ENCODE assay signal across 15 cellular contexts in the genomic region with DNA sequence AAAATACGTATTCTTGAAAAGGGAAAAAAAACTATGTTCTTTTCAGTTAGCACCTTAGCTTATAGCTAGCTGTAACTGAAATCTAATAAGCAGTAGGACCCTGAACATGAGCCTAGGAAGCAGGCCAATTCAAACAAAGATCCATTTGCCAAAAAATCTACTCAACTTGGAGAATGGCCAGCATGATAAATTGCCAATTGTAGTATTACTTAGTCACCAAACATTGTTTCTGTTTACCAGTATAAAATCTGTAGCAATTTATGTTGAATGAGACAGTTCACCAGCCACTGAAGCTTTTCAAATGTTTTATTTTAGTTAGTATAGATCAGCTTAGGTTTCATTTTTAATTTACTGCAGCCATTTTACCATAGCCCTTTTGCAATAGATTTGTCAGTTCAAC.
DNase-seq lines count a peak whose midpoint lies in the region; ATAC-seq, FAIRE-seq and TF ChIP-seq lines count a peak whose summit lies in the region.
"Had no signal": no experiment of that assay in that cellular context is flagged by ENCODE, and none has a peak within 500 bp of the region (broad histone marks: within the 10 kb centered on the region; RNA-seq: fewer than 3 reads in every experiment).

No MANE protein-coding gene starts in this region.

- H3K4me3 Mint-ChIP-seq in astrocyte (ENCODE audit: unreplicated experiment): no peak overlapping the region
- H3K4me3 Mint-ChIP-seq in CD14-positive monocyte: no peak overlapping the region
- H3K4me3 Mint-ChIP-seq: activated B cell treated with CpG ODN at 0.5 μM for 24 hours had no signal

- H3K9ac ChIP-seq in astrocyte (ENCODE audit: low read length): no peak overlapping the region
- H3K9ac ChIP-seq: GM23248 had no signal

- H3K36me3 Mint-ChIP-seq in astrocyte (ENCODE audit: low read depth, unreplicated experiment): no peaks in the 10 kb centered on the region
- no peaks in the 10 kb centered on the region for H3K36me3 Mint-ChIP-seq in CD14-positive monocyte

- no peaks in the 10 kb centered on the region for H4K20me1 ChIP-seq in astrocyte (ENCODE audit: insufficient read depth, low read length)

- H3K9me3 ChIP-seq in A549 (no peaks in the 10 kb centered on the region), astrocyte (ENCODE audit: insufficient read depth, low read depth, low read length) (no peaks in the 10 kb centered on the region), MG63 (peaks cover 9% of the 10 kb centered on the region)
- H3K9me3 ChIP-seq: vagina had no signal

- H3K36me3 ChIP-seq in astrocyte (ENCODE audit: insufficient read depth, low read length) (no peaks in the 10 kb centered on the region), MG63 (peaks cover 13% of the 10 kb centered on the region)
- H3K36me3 ChIP-seq: vagina had no signal

- H3K9me3 Mint-ChIP-seq in astrocyte (ENCODE audit: unreplicated experiment): peaks cover 2% of the 10 kb centered on the region
- peaks cover 0 to 1% (median 0%) of the 10 kb centered on the region in 7 donors for H3K9me3 Mint-ChIP-seq in CD14-positive monocyte
- H3K9me3 Mint-ChIP-seq: activated B cell treated with CpG ODN at 0.5 μM for 24 hours had no signal

- no peak for TF ChIP-seq RAD21 in A549 (conservative IDR thresholded peaks at IDR 0.05 in 1 of 2, IDR thresholded peaks at IDR 0.05 in 1 of 2)

- H3K27me3 Mint-ChIP-seq in astrocyte (ENCODE audit: low read depth, unreplicated experiment) (no peaks in the 10 kb centered on the region), CD14-positive monocyte (ENCODE audit: low read depth in 3 of 3) (peaks cover 0 to 15% (median 0%) of the 10 kb centered on the region in 3 donors)
- H3K27me3 Mint-ChIP-seq: activated B cell treated with CpG ODN at 0.5 μM for 24 hours had no signal

- 100% methylated on average over 1 of the region's 1 CpG for WGBS in A549 (ENCODE audit: missing lambda C conversion rate)

- peak; percentile 94 for FAIRE-seq in A549 (lab: Jason Lieb, UNC)
- FAIRE-seq in astrocyte (lab: Jason Lieb, UNC): no peak

- no peak overlapping the region for H3K27ac Mint-ChIP-seq in astrocyte (ENCODE audit: unreplicated experiment)
- no peak overlapping the region for H3K27ac Mint-ChIP-seq in CD14-positive monocyte
- H3K27ac Mint-ChIP-seq: activated B cell treated with CpG ODN at 0.5 μM for 24 hours had no signal

- TF ChIP-seq POLR2A in A549 (IDR thresholded peaks at IDR 0.05; ENCODE audit: low read length): no peak

- H3K4me1 ChIP-seq in A549: no peaks in the 10 kb centered on the region
- H3K4me1 ChIP-seq in astrocyte (ENCODE audit: insufficient read depth, low read length): peaks cover 4% of the 10 kb centered on the region
- H3K4me1 ChIP-seq: vagina had no signal

- H3K27ac ChIP-seq in A549 (no peak overlapping the region), astrocyte (ENCODE audit: low read depth, low read length) (no peak overlapping the region)
- H3K27ac ChIP-seq: GM23248, vagina had no signal

- no peaks in the 10 kb centered on the region for H3K79me2 ChIP-seq in astrocyte (ENCODE audit: insufficient read depth, low read length)

- ATAC-seq in A549: no peak
- ATAC-seq: right cardiac atrium had no signal

- DNase-seq in A549 (ENCODE audit: low read depth in 1 of 2, low spot score in 1 of 2) (no peak), NCI-H2029 (lab: John Stamatoyannopoulos, UW) (peak; percentile 17), astrocyte (ENCODE audit: low read depth) (peak; percentile 60), fibroblast of the conjunctiva (ENCODE audit: low read depth) (peak; percentile 78), CD14-positive monocyte (ENCODE audit: low spot score) (no peak), MG63 (no peak), SK-N-DZ (ENCODE audit: low spot score) (no peak), NCI-H1417 treated with DMSO at 0.1 percent for 48 hours (lab: John Stamatoyannopoulos, UW) (no peak)
- DNase-seq: ACHN; activated B cell treated with CpG ODN at 0.5 μM for 24 hours; cortex of kidney; GM23248; right cardiac atrium; stimulated activated CD4-positive, alpha-beta T cell treated with anti-CD3 and anti-CD28 coated beads, Interleukin-2, amount 100 ng/mL, for 24 hours had no signal

- H3K4me3 ChIP-seq in A549 (no peak overlapping the region), astrocyte (ENCODE audit: insufficient read depth, low read depth, low read length) (no peak overlapping the region), MG63 (no peak overlapping the region)
- H3K4me3 ChIP-seq: GM23248, vagina had no signal

- H2AFZ ChIP-seq in astrocyte (ENCODE audit: low read depth, low read length): no peak overlapping the region
- H2AFZ ChIP-seq: GM23248 had no signal

- no peak for TF ChIP-seq CTCF in A549 (IDR thresholded peaks at IDR 0.05)
- no peak for TF ChIP-seq CTCF in astrocyte (IDR thresholded peaks at IDR 0.05; ENCODE audit: insufficient read depth, low read depth, low read length)
- no peak for TF ChIP-seq CTCF in CD14-positive monocyte (IDR thresholded peaks at IDR 0.05)

- no peaks in the 10 kb centered on the region for H3K27me3 ChIP-seq in astrocyte (ENCODE audit: insufficient read depth, low read length)
- no peaks in the 10 kb centered on the region for H3K27me3 ChIP-seq in MG63
- H3K27me3 ChIP-seq: vagina had no signal

- POLR2A ChIA-PET in A549 (lab: Yijun Ruan, JAX): no interaction called here

- no peak for TF ChIP-seq EP300 in A549 (IDR thresholded peaks at IDR 0.05)

- CTCF ChIA-PET in A549 (lab: Yijun Ruan, JAX): interaction anchor here (0.6 kb wide), 1 partner anchor 45 kb away, joined by 3 read pairs; no protein-coding TSS in a partner anchor

- H3K4me1 Mint-ChIP-seq in astrocyte (ENCODE audit: low read depth, unreplicated experiment) (peaks cover 2% of the 10 kb centered on the region), CD14-positive monocyte (no peaks in the 10 kb centered on the region)
- H3K4me1 Mint-ChIP-seq: activated B cell treated with CpG ODN at 0.5 μM for 24 hours had no signal

- intact Hi-C loops in CD14-positive monocyte (cut with micrococcal nuclease): no loop called here

- H3K4me2 ChIP-seq in A549 (no peak overlapping the region), astrocyte (ENCODE audit: low read length) (no peak overlapping the region)

TF ChIP-seq in A549, 52 proteins besides CTCF, POLR2A, EP300 and RAD21 (continues in another document):
- TF ChIP-seq NFE2L2 (conservative IDR thresholded peaks at IDR 0.05; ENCODE audit: low read length): no peak
- TF ChIP-seq, protein P1, sequence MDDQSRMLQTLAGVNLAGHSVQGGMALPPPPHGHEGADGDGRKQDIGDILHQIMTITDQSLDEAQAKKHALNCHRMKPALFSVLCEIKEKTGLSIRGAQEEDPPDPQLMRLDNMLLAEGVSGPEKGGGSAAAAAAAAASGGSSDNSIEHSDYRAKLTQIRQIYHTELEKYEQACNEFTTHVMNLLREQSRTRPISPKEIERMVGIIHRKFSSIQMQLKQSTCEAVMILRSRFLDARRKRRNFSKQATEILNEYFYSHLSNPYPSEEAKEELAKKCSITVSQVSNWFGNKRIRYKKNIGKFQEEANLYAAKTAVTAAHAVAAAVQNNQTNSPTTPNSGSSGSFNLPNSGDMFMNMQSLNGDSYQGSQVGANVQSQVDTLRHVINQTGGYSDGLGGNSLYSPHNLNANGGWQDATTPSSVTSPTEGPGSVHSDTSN (IDR thresholded peaks at IDR 0.05): no peak
- TF ChIP-seq, protein P2, sequence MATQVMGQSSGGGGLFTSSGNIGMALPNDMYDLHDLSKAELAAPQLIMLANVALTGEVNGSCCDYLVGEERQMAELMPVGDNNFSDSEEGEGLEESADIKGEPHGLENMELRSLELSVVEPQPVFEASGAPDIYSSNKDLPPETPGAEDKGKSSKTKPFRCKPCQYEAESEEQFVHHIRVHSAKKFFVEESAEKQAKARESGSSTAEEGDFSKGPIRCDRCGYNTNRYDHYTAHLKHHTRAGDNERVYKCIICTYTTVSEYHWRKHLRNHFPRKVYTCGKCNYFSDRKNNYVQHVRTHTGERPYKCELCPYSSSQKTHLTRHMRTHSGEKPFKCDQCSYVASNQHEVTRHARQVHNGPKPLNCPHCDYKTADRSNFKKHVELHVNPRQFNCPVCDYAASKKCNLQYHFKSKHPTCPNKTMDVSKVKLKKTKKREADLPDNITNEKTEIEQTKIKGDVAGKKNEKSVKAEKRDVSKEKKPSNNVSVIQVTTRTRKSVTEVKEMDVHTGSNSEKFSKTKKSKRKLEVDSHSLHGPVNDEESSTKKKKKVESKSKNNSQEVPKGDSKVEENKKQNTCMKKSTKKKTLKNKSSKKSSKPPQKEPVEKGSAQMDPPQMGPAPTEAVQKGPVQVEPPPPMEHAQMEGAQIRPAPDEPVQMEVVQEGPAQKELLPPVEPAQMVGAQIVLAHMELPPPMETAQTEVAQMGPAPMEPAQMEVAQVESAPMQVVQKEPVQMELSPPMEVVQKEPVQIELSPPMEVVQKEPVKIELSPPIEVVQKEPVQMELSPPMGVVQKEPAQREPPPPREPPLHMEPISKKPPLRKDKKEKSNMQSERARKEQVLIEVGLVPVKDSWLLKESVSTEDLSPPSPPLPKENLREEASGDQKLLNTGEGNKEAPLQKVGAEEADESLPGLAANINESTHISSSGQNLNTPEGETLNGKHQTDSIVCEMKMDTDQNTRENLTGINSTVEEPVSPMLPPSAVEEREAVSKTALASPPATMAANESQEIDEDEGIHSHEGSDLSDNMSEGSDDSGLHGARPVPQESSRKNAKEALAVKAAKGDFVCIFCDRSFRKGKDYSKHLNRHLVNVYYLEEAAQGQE (IDR thresholded peaks at IDR 0.05): no peak
- no peak for TF ChIP-seq RFX5 (IDR thresholded peaks at IDR 0.05)
- TF ChIP-seq, protein P3, sequence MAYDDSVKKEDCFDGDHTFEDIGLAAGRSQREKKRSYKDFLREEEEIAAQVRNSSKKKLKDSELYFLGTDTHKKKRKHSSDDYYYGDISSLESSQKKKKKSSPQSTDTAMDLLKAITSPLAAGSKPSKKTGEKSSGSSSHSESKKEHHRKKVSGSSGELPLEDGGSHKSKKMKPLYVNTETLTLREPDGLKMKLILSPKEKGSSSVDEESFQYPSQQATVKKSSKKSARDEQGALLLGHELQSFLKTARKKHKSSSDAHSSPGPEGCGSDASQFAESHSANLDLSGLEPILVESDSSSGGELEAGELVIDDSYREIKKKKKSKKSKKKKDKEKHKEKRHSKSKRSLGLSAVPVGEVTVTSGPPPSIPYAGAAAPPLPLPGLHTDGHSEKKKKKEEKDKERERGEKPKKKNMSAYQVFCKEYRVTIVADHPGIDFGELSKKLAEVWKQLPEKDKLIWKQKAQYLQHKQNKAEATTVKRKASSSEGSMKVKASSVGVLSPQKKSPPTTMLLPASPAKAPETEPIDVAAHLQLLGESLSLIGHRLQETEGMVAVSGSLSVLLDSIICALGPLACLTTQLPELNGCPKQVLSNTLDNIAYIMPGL (CRISPR knock-in tag; IDR thresholded peaks at IDR 0.05; ENCODE audit: borderline replicate concordance): no peak
- no peak for TF ChIP-seq CBX2 (IDR thresholded peaks at IDR 0.05; ENCODE audit: borderline replicate concordance, low read depth)
- TF ChIP-seq NPAS2 (CRISPR knock-in tag; IDR thresholded peaks at IDR 0.05; ENCODE audit: borderline replicate concordance): no peak
- TF ChIP-seq, protein P4, sequence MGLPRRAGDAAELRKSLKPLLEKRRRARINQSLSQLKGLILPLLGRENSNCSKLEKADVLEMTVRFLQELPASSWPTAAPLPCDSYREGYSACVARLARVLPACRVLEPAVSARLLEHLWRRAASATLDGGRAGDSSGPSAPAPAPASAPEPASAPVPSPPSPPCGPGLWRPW (IDR thresholded peaks at IDR 0.05): no peak
- no peak for TF ChIP-seq BHLHE40 (IDR thresholded peaks at IDR 0.05; ENCODE audit: low read depth, low read length)

Comparison
In these comparisons a context has a peak if more than half of its experiments do, and no peak if none do; other contexts are left out.
1. DNase-seq: peak in NCI-H2029 (single experiment), astrocyte (single experiment) and fibroblast of the conjunctiva (single experiment); none in A549 (0 of 2), CD14-positive monocyte (single experiment), MG63 (single experiment), SK-N-DZ (single experiment) and NCI-H1417 treated with DMSO at 0.1 percent for 48 hours (single experiment).